12 cellular contexts compared by ENCODE assay signal in the genomic region with DNA sequence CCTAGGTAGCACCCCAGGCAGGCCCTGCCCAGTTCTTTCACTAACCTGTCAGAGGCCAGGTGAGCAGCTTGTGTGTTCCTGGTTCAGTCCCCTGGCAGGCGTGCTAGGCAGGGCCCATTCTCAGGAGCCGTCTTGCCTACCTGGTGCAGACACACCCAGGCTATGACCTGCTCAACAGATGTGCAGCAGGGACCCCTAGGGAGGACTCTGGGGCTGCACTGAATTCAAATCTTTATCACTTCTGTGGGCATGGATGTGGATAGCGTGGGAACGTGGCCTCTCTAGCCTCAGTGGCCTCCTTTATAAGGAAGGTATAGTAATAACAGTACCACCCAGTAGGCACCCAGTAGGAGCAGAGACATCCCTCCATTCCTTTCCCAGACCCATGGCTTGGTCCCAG. TPM values are rescaled to one million over a fixed set of nuclear protein-coding genes. Genes with fewer than 3 reads are reported as not detected.
DNase-seq lines count a peak whose midpoint lies in the region; ATAC-seq and TF ChIP-seq lines count a peak whose summit lies in the region.
"Had no signal": no experiment of that assay in that cellular context is flagged by ENCODE, and none has a peak within 500 bp of the region (broad histone marks: within the 10 kb centered on the region; RNA-seq: fewer than 3 reads in every experiment).

No MANE protein-coding gene starts in this region.

- intact Hi-C loops in prostate gland (cut with DNase I), result no loop called here

- no peak overlapping the region for H3K27ac ChIP-seq in RWPE2 (ENCODE audit: poor library complexity, severe bottlenecking)
- no peak overlapping the region for H3K27ac ChIP-seq in prostate gland
- H3K27ac ChIP-seq: thoracic aorta had no signal

- TF ChIP-seq CTCF in RWPE2 (IDR thresholded peaks at IDR 0.05; ENCODE audit: poor library complexity, severe bottlenecking) (no peak), prostate gland (IDR thresholded peaks at IDR 0.05) (no peak)

- H3K27me3 ChIP-seq in RWPE2 (ENCODE audit: insufficient read depth, poor library complexity, severe bottlenecking) (no peaks in the 10 kb centered on the region), prostate gland (replicated peaks; ENCODE audit: insufficient read depth) (no peaks in the 10 kb centered on the region)

- H3K36me3 ChIP-seq in RWPE2 (ENCODE audit: low read depth), result peaks cover 5% of the 10 kb centered on the region; the same call in 1 of the 2 replicates
- no peaks in the 10 kb centered on the region for H3K36me3 ChIP-seq in prostate gland

- H3K4me3 ChIP-seq in RWPE2 (ENCODE audit: severe bottlenecking) (no peak overlapping the region), prostate gland (no peak overlapping the region)
- H3K4me3 ChIP-seq: thoracic aorta had no signal

- ATAC-seq in GM21526 (IDR thresholded peaks at IDR 0.05; ENCODE audit: low FRiP score, unreplicated experiment), result peak; percentile 5
- ATAC-seq in HG03354 (IDR thresholded peaks at IDR 0.05; ENCODE audit: poor library complexity, severe bottlenecking, unreplicated experiment), result peak; percentile 11
- peak; percentile 18 for ATAC-seq in RWPE2 (ENCODE audit: low read depth)
- no peak for ATAC-seq in stimulated activated effector memory CD8-positive, alpha-beta T cell treated with anti-CD3 and anti-CD28 coated beads, Interleukin-12 subunit alpha, Interleukin-12 subunit beta, amount 100 ng/mL, for 72 hours
- ATAC-seq in stimulated activated naive B cell treated with anti-CD40 and anti-IgM and Interleukin-4, amounts not matched to agents 10 μg/mL and 1 μg/mL and 100 μg/mL, for 72 hours (replicated peaks), result no peak

- peak overlapping the region; percentile 56 for H3K27ac Mint-ChIP-seq in stimulated activated effector memory CD8-positive, alpha-beta T cell treated with anti-CD3 and anti-CD28 coated beads, Interleukin-12 subunit alpha, Interleukin-12 subunit beta, amount 100 ng/mL, for 72 hours
- H3K27ac Mint-ChIP-seq in stimulated activated naive B cell treated with anti-CD40 and anti-IgM and Interleukin-4, amounts not matched to agents 10 μg/mL and 1 μg/mL and 100 μg/mL, for 72 hours, result no peak overlapping the region

- 61% methylated on average over 4 of the region's 4 CpGs for WGBS in prostate gland

- no peaks in the 10 kb centered on the region for H3K9me3 Mint-ChIP-seq in stimulated activated effector memory CD8-positive, alpha-beta T cell treated with anti-CD3 and anti-CD28 coated beads, Interleukin-12 subunit alpha, Interleukin-12 subunit beta, amount 100 ng/mL, for 72 hours
- no peaks in the 10 kb centered on the region for H3K9me3 Mint-ChIP-seq in stimulated activated naive B cell treated with anti-CD40 and anti-IgM and Interleukin-4, amounts not matched to agents 10 μg/mL and 1 μg/mL and 100 μg/mL, for 72 hours

- no peaks in the 10 kb centered on the region for H3K4me1 ChIP-seq in RWPE2 (ENCODE audit: insufficient read depth, poor library complexity, severe bottlenecking)
- no peaks in the 10 kb centered on the region for H3K4me1 ChIP-seq in prostate gland (replicated peaks)

- H3K27me3 Mint-ChIP-seq in stimulated activated naive B cell treated with anti-CD40 and anti-IgM and Interleukin-4, amounts not matched to agents 10 μg/mL and 1 μg/mL and 100 μg/mL, for 72 hours, result no peaks in the 10 kb centered on the region
- H3K27me3 Mint-ChIP-seq: activated CD8-positive, alpha-beta memory T cell treated with anti-CD3 and anti-CD28 coated beads, Interleukin-2, amount 10 ng/mL, durations not matched to agents 7 days and 5 days had no signal

- H3K9me3 ChIP-seq in RWPE2 (ENCODE audit: severe bottlenecking), result no peaks in the 10 kb centered on the region
- no peaks in the 10 kb centered on the region for H3K9me3 ChIP-seq in prostate gland
- H3K9me3 ChIP-seq: thoracic aorta had no signal

- H3K4me1 Mint-ChIP-seq in stimulated activated effector memory CD8-positive, alpha-beta T cell treated with anti-CD3 and anti-CD28 coated beads, Interleukin-12 subunit alpha, Interleukin-12 subunit beta, amount 100 ng/mL, for 72 hours, result peaks cover 34% of the 10 kb centered on the region
- H3K4me1 Mint-ChIP-seq in stimulated activated naive B cell treated with anti-CD40 and anti-IgM and Interleukin-4, amounts not matched to agents 10 μg/mL and 1 μg/mL and 100 μg/mL, for 72 hours, result peaks cover 26 to 33% of the 10 kb centered on the region in 2 donors

- no peak overlapping the region for H3K4me3 Mint-ChIP-seq in stimulated activated effector memory CD8-positive, alpha-beta T cell treated with anti-CD3 and anti-CD28 coated beads, Interleukin-12 subunit alpha, Interleukin-12 subunit beta, amount 100 ng/mL, for 72 hours
- H3K4me3 Mint-ChIP-seq in stimulated activated naive B cell treated with anti-CD40 and anti-IgM and Interleukin-4, amounts not matched to agents 10 μg/mL and 1 μg/mL and 100 μg/mL, for 72 hours, result no peak overlapping the region
- H3K4me3 Mint-ChIP-seq: activated CD8-positive, alpha-beta memory T cell treated with anti-CD3 and anti-CD28 coated beads, Interleukin-2, amount 10 ng/mL, durations not matched to agents 7 days and 5 days had no signal

- TF ChIP-seq POLR2A in prostate gland (IDR thresholded peaks at IDR 0.05), result no peak

- peaks cover 27% of the 10 kb centered on the region for H3K36me3 Mint-ChIP-seq in stimulated activated effector memory CD8-positive, alpha-beta T cell treated with anti-CD3 and anti-CD28 coated beads, Interleukin-12 subunit alpha, Interleukin-12 subunit beta, amount 100 ng/mL, for 72 hours
- peaks cover 21 to 28% of the 10 kb centered on the region in 2 donors for H3K36me3 Mint-ChIP-seq in stimulated activated naive B cell treated with anti-CD40 and anti-IgM and Interleukin-4, amounts not matched to agents 10 μg/mL and 1 μg/mL and 100 μg/mL, for 72 hours

- no peak for DNase-seq in RWPE2 (ENCODE audit: low spot score)
- DNase-seq in stimulated activated effector memory CD8-positive, alpha-beta T cell treated with anti-CD3 and anti-CD28 coated beads, Interleukin-12 subunit alpha, Interleukin-12 subunit beta, amount 100 ng/mL, for 72 hours (ENCODE audit: low spot score in 2 of 2), result no peak
- DNase-seq in prostate gland (ENCODE audit: low spot score), result no peak
- no peak for DNase-seq in stimulated activated naive B cell treated with anti-CD40 and anti-IgM and Interleukin-4, amounts not matched to agents 10 μg/mL and 1 μg/mL and 100 μg/mL, for 72 hours
- no peak for DNase-seq in NCI-H1436 treated with DMSO at 0.1 percent for 48 hours (lab: John Stamatoyannopoulos, UW)

RNA-seq across cellular contexts. Expression of gene PLEKHB2, which starts 48.4 kb away (rescaled TPM):
- total RNA-seq in prostate gland, result 100 to 1,000 TPM in 1 of 2 donors, 10 to 100 TPM in 1; 77.1 to 107 TPM

RNA-seq across cellular contexts. Expression of gene POTEE, which starts 55.8 kb away (rescaled TPM):
- total RNA-seq in prostate gland, result 10 to 100 TPM in 1 of 2 donors, 1 to 10 TPM in 1; 8.6 to 55.7 TPM
- total RNA-seq: mononuclear cell, NCI-H460, SK-MEL-5, thoracic aorta had no signal

Comparison
In these comparisons a context has a peak if more than half of its experiments do, and no peak if none do; other contexts are left out.
1. ATAC-seq: peak in GM21526 (single experiment), HG03354 (single experiment) and RWPE2 (single experiment); none in stimulated activated effector memory CD8-positive, alpha-beta T cell treated with anti-CD3 and anti-CD28 coated beads, Interleukin-12 subunit alpha, Interleukin-12 subunit beta, amount 100 ng/mL, for 72 hours (single experiment) and stimulated activated naive B cell treated with anti-CD40 and anti-IgM and Interleukin-4, amounts not matched to agents 10 μg/mL and 1 μg/mL and 100 μg/mL, for 72 hours (0 of 2).